In genomic region chr16:54957403-54957802, GRCh38 we compare ENCODE assay signal across 10 cellular contexts. TPM values are rescaled to one million over a fixed set of nuclear protein-coding genes. Genes with fewer than 3 reads are reported as not detected.
DNase-seq lines count a peak whose midpoint lies in the region; ATAC-seq and TF ChIP-seq lines count a peak whose summit lies in the region.
"Had no signal": no experiment of that assay in that cellular context is flagged by ENCODE, and none has a peak within 500 bp of the region (broad histone marks: within the 10 kb centered on the region; RNA-seq: fewer than 3 reads in every experiment).

No MANE protein-coding gene starts in this region.

- no peak overlapping the region for H3K9ac ChIP-seq in HCT116 (ENCODE audit: low read length)

- no peaks in the 10 kb centered on the region for H3K9me3 ChIP-seq in HCT116 (ENCODE audit: control insufficient read depth in 1 of 2, insufficient read depth in 1 of 2, low read depth in 1 of 2, low read length in 2 of 2)
- no peaks in the 10 kb centered on the region for H3K9me3 ChIP-seq in SJCRH30 (replicated peaks)

- H3K4me3 ChIP-seq in HCT116 (replicated peaks in 1 of 2; ENCODE audit: low read depth in 1 of 2, low read length in 2 of 2) (no peak overlapping the region), SJCRH30 (no peak overlapping the region)
- H3K4me3 ChIP-seq: SK-N-MC had no signal

- H3K27me3 ChIP-seq in HCT116 (ENCODE audit: insufficient read depth, low read length) (no peaks in the 10 kb centered on the region), SJCRH30 (no peaks in the 10 kb centered on the region)

- POLR2A ChIA-PET in HCT116 (lab: Charles Lee) = no interaction called here

- H3K27me3 Mint-ChIP-seq in natural killer cell (ENCODE audit: low read depth in 2 of 2) = peaks cover 0 to 7% of the 10 kb centered on the region in 2 donors

- no peak overlapping the region for H3K27ac ChIP-seq in HCT116 (ENCODE audit: low read depth, low read length)
- H3K27ac ChIP-seq in SJCRH30 = no peak overlapping the region
- H3K27ac ChIP-seq: SK-N-MC had no signal

- no peak overlapping the region for H3K4me2 ChIP-seq in HCT116 (ENCODE audit: low read length)

- BruUV-seq in HCT116 (replicated peaks; lab: Mats Ljungman, UMichigan) = no TSS peak

- DNase-seq in D341Med (ENCODE audit: low spot score) (peak; percentile 53), HCT116 (ENCODE audit: low read depth, low spot score) (peak; percentile 39), SJCRH30 (peak; percentile 57 to 81), iris pigment epithelial cell (ENCODE audit: low read depth) (peak; percentile 21), natural killer cell (no peak)
- DNase-seq in stimulated activated CD4-positive, alpha-beta T cell treated with anti-CD3 and anti-CD28 coated beads, Interleukin-4, amount 100 ng/mL, for 4 hours = no peak

- H3K36me3 ChIP-seq in HCT116 (ENCODE audit: control insufficient read depth in 1 of 2, insufficient read depth in 2 of 2, low read length in 2 of 2) = no peaks in the 10 kb centered on the region; a peak in 1 of 4 replicates
- no peaks in the 10 kb centered on the region for H3K36me3 ChIP-seq in SJCRH30

- RAD21 ChIA-PET in HCT116 (lab: Charles Lee; ENCODE audit: low non-redundant PET in 1 of 2, low total read pairs in 2 of 2, uncharacterized antibody in 2 of 2, unreplicated experiment in 2 of 2) = interaction anchor here in 1 of 2 experiments (0.7 kb wide), 2 partner anchors 37 to 461 kb away, joined by 3 read pairs; no protein-coding TSS in a partner anchor

- H3K4me1 Mint-ChIP-seq in natural killer cell = no peaks in the 10 kb centered on the region

- H4K20me1 ChIP-seq in HCT116 (ENCODE audit: insufficient read depth) = no peaks in the 10 kb centered on the region

- CTCF ChIA-PET in HCT116 (lab: Charles Lee) = interaction anchor here (0.6 to 1.6 kb wide), 11 partner anchors 9 to 1408 kb away, joined by 3 to 10 read pairs (median 4); no protein-coding TSS in a partner anchor

- peak; percentile 46; the same call in 1 of the 2 replicates for ATAC-seq in HCT116
- no peak for ATAC-seq in GM18861 (IDR thresholded peaks at IDR 0.05; ENCODE audit: unreplicated experiment)
- no peak for ATAC-seq in HG02642 (IDR thresholded peaks at IDR 0.05; ENCODE audit: poor library complexity, unreplicated experiment)
- ATAC-seq in natural killer cell = no peak

- no peak overlapping the region for H2AFZ ChIP-seq in HCT116 (ENCODE audit: low read depth, low read length, poor library complexity, severe bottlenecking)

- TF ChIP-seq CTCF in HCT116 (IDR thresholded peaks at IDR 0.05 in 2 of 3, conservative IDR thresholded peaks at IDR 0.05 in 1 of 3; ENCODE audit: borderline replicate concordance in 1 of 3, insufficient read depth in 1 of 3, low read depth in 2 of 3, low read length in 2 of 3) (peak; percentile 40 to 61 (median 60); a peak in 5 of 6 replicates), natural killer cell (IDR thresholded peaks at IDR 0.05) (no peak)

- no peaks in the 10 kb centered on the region for H3K79me2 ChIP-seq in HCT116 (ENCODE audit: insufficient read depth, low read length)

- no peaks in the 10 kb centered on the region for H3K36me3 Mint-ChIP-seq in natural killer cell

- H3K9me3 Mint-ChIP-seq in natural killer cell = peaks cover 0 to 3% of the 10 kb centered on the region in 2 donors

- no peak overlapping the region for H3K27ac Mint-ChIP-seq in natural killer cell

- no peak overlapping the region for H3K4me3 Mint-ChIP-seq in natural killer cell

- H3K4me1 ChIP-seq in HCT116 (ENCODE audit: control insufficient read depth in 1 of 2, insufficient read depth in 2 of 2, low read length in 2 of 2) (no peaks in the 10 kb centered on the region), SJCRH30 (no peaks in the 10 kb centered on the region; the same call in 1 of the 2 replicates)

- peak; percentile 67 for TF ChIP-seq RAD21 in HCT116 (IDR thresholded peaks at IDR 0.05; ENCODE audit: low read depth)

- H3K9me2 ChIP-seq in HCT116 (ENCODE audit: insufficient read depth) = no peaks in the 10 kb centered on the region

- intact Hi-C loops in HCT116 (cut with micrococcal nuclease) = loop anchor here (5.0 to 10.0 kb wide), 4 partner anchors 325 to 1403 kb away; partner anchors contain the start of gene IRX3
- intact Hi-C loops in natural killer cell (cut with micrococcal nuclease) = no loop called here

- TF ChIP-seq POLR2A in HCT116 (IDR thresholded peaks at IDR 0.05; ENCODE audit: borderline replicate concordance, extremely low read depth, insufficient read depth, insufficient read length) = no peak

TF ChIP-seq in HCT116, 20 proteins besides CTCF, POLR2A, EP300 and RAD21:
- TF ChIP-seq FOSL1 (IDR thresholded peaks at IDR 0.05; ENCODE audit: low read depth) = no peak
- TF ChIP-seq ZNF274 (IDR thresholded peaks at IDR 0.05; ENCODE audit: low read depth, low read length) = no peak
- no peak for TF ChIP-seq EZH2 (IDR thresholded peaks at IDR 0.05)
- no peak for TF ChIP-seq EZH2phosphoT487 (IDR thresholded peaks at IDR 0.05; ENCODE audit: borderline replicate concordance)
- TF ChIP-seq JUND (IDR thresholded peaks at IDR 0.05) = no peak
- TF ChIP-seq CEBPB (IDR thresholded peaks at IDR 0.05; ENCODE audit: low read depth) = no peak
- TF ChIP-seq CBX3 (IDR thresholded peaks at IDR 0.05; ENCODE audit: low read depth) = no peak
- TF ChIP-seq ZFX (IDR thresholded peaks at IDR 0.05) = no peak
- TF ChIP-seq SIN3A (IDR thresholded peaks at IDR 0.05; ENCODE audit: low read depth) = no peak
- no peak for TF ChIP-seq TCF7L2 (IDR thresholded peaks at IDR 0.05; ENCODE audit: borderline replicate concordance, extremely low read depth, insufficient read depth, insufficient read length)
- TF ChIP-seq REST (IDR thresholded peaks at IDR 0.05; ENCODE audit: low read depth) = no peak
- TF ChIP-seq YY1 (IDR thresholded peaks at IDR 0.05; ENCODE audit: extremely low read depth, insufficient replicate concordance, low read depth, low read length) = no peak
- no peak for TF ChIP-seq ELF1 (IDR thresholded peaks at IDR 0.05; ENCODE audit: borderline replicate concordance, low read depth)
- TF ChIP-seq ATF3 (IDR thresholded peaks at IDR 0.05) = no peak

RNA-seq across cellular contexts. Expression of gene IRX5, which starts 26.7 kb away (rescaled TPM):
- total RNA-seq in HCT116 (2021; ENCODE audit: unreplicated experiment) (0.86 TPM), natural killer cell (not detected)
- polyA plus RNA-seq in HCT116 (2012) = 0.12 and 0.31 TPM in 2 replicates
- 8.3 and 11.4 TPM in 2 replicates for total RNA-seq in SJCRH30 (2014; rRNA removed; shearing (Covaris generic))
- total RNA-seq: temporal lobe had no signal

Comparison
In these comparisons a context has a peak if more than half of its experiments do, and no peak if none do; other contexts are left out.
1. DNase-seq: peak in D341Med (single experiment), HCT116 (single experiment), SJCRH30 (2 of 2) and iris pigment epithelial cell (single experiment); none in natural killer cell (single experiment) and stimulated activated CD4-positive, alpha-beta T cell treated with anti-CD3 and anti-CD28 coated beads, Interleukin-4, amount 100 ng/mL, for 4 hours (0 of 2).